In genomic region chr6:47064274-47064673, GRCh38 we compare ENCODE assay signal across 29 cellular contexts. TPM values are rescaled to one million over a fixed set of nuclear protein-coding genes. Genes with fewer than 3 reads are reported as not detected.
A peak's percentile ranks its signal among the peaks of the same experiment; 100 is the strongest.
DNase-seq lines count a peak whose midpoint lies in the region; ATAC-seq and TF ChIP-seq lines count a peak whose summit lies in the region.
"Had no signal": no experiment of that assay in that cellular context is flagged by ENCODE, and none has a peak within 500 bp of the region (broad histone marks: within the 10 kb centered on the region; RNA-seq: fewer than 3 reads in every experiment).

No MANE protein-coding gene starts in this region.

- POLR2A ChIA-PET in Caco-2 (lab: Charles Lee), result no interaction called here

- in situ Hi-C loops in G401 (cut with HindIII; ENCODE audit: low sequenced_read_pairs), result no loop called here
- in situ Hi-C loops in HAP-1 (cut with MboI; ENCODE audit: low sequenced_read_pairs), result no loop called here

- BruUV-seq in Caco-2 (replicated peaks; lab: Mats Ljungman, UMichigan), result no TSS peak

- H3K27ac Mint-ChIP-seq in Caco-2 (ENCODE audit: unreplicated experiment), result no peak overlapping the region
- H3K27ac Mint-ChIP-seq in activated CD8-positive, alpha-beta memory T cell treated with anti-CD3 and anti-CD28 coated beads, Interleukin-2, amount 10 ng/mL, durations not matched to agents 7 days and 5 days, result no peak overlapping the region
- H3K27ac Mint-ChIP-seq: activated CD8-positive, alpha-beta T cell treated with anti-CD3 and anti-CD28 coated beads, Interleukin-2, amount 10 ng/mL, durations not matched to agents 7 days and 5 days; activated naive CD4-positive, alpha-beta T cell treated with anti-CD3 and anti-CD28 coated beads, Interleukin-2, amount 50 U/mL, for 24 hours; mesothelial cell of epicardium; nephron had no signal

- no peaks in the 10 kb centered on the region for H3K9me3 Mint-ChIP-seq in Caco-2 (ENCODE audit: unreplicated experiment)
- no peaks in the 10 kb centered on the region for H3K9me3 Mint-ChIP-seq in activated CD8-positive, alpha-beta memory T cell treated with anti-CD3 and anti-CD28 coated beads, Interleukin-2, amount 10 ng/mL, durations not matched to agents 7 days and 5 days (ENCODE audit: low read depth)
- H3K9me3 Mint-ChIP-seq: activated naive CD4-positive, alpha-beta T cell treated with anti-CD3 and anti-CD28 coated beads, Interleukin-2, amount 50 U/mL, for 24 hours had no signal

- H3K9me3 ChIP-seq in Caco-2 (no peaks in the 10 kb centered on the region), HAP-1 (no peaks in the 10 kb centered on the region)
- H3K9me3 ChIP-seq: ascending aorta, esophagus squamous epithelium had no signal

- H3K36me3 Mint-ChIP-seq in Caco-2 (ENCODE audit: insufficient read depth, unreplicated experiment), result no peaks in the 10 kb centered on the region
- H3K36me3 Mint-ChIP-seq in activated CD8-positive, alpha-beta memory T cell treated with anti-CD3 and anti-CD28 coated beads, Interleukin-2, amount 10 ng/mL, durations not matched to agents 7 days and 5 days, result no peaks in the 10 kb centered on the region
- H3K36me3 Mint-ChIP-seq: activated naive CD4-positive, alpha-beta T cell treated with anti-CD3 and anti-CD28 coated beads, Interleukin-2, amount 50 U/mL, for 24 hours had no signal

- CTCF ChIA-PET in Caco-2 (lab: Charles Lee), result no interaction called here
- CTCF ChIA-PET in activated CD8-positive, alpha-beta memory T cell treated with anti-CD3 and anti-CD28 coated beads, Interleukin-2, amount 10 ng/mL, durations not matched to agents 7 days and 5 days (lab: Charles Lee), result no interaction called here

- H3K4me1 ChIP-seq in Caco-2 (no peaks in the 10 kb centered on the region), HAP-1 (no peaks in the 10 kb centered on the region)
- H3K4me1 ChIP-seq: ascending aorta had no signal

- intact Hi-C loops in Caco-2 (cut with micrococcal nuclease; ENCODE audit: unreplicated experiment), result no loop called here

- no peaks in the 10 kb centered on the region for H3K36me3 ChIP-seq in Caco-2 (ENCODE audit: control insufficient read depth, insufficient read depth, low read length)
- no peaks in the 10 kb centered on the region for H3K36me3 ChIP-seq in HAP-1 (replicated peaks)
- H3K36me3 ChIP-seq: ascending aorta, esophagus squamous epithelium had no signal

- H3K4me3 ChIP-seq in Caco-2 (ENCODE audit: low read depth, low read length), result no peak overlapping the region
- H3K4me3 ChIP-seq in HAP-1, result no peak overlapping the region
- H3K4me3 ChIP-seq: ascending aorta, esophagus squamous epithelium had no signal

- no peaks in the 10 kb centered on the region for H3K4me1 Mint-ChIP-seq in Caco-2 (ENCODE audit: low read depth, unreplicated experiment)
- no peaks in the 10 kb centered on the region for H3K4me1 Mint-ChIP-seq in activated CD8-positive, alpha-beta memory T cell treated with anti-CD3 and anti-CD28 coated beads, Interleukin-2, amount 10 ng/mL, durations not matched to agents 7 days and 5 days
- H3K4me1 Mint-ChIP-seq: activated naive CD4-positive, alpha-beta T cell treated with anti-CD3 and anti-CD28 coated beads, Interleukin-2, amount 50 U/mL, for 24 hours; nephron had no signal

- no peak overlapping the region for H3K4me3 Mint-ChIP-seq in Caco-2 (ENCODE audit: unreplicated experiment)
- H3K4me3 Mint-ChIP-seq in activated CD8-positive, alpha-beta memory T cell treated with anti-CD3 and anti-CD28 coated beads, Interleukin-2, amount 10 ng/mL, durations not matched to agents 7 days and 5 days, result no peak overlapping the region
- H3K4me3 Mint-ChIP-seq: activated CD8-positive, alpha-beta T cell treated with anti-CD3 and anti-CD28 coated beads, Interleukin-2, amount 10 ng/mL, durations not matched to agents 7 days and 5 days; activated naive CD4-positive, alpha-beta T cell treated with anti-CD3 and anti-CD28 coated beads, Interleukin-2, amount 50 U/mL, for 24 hours; mesothelial cell of epicardium; nephron had no signal

- no peak for TF ChIP-seq CTCF in Caco-2 (IDR thresholded peaks at IDR 0.05; ENCODE audit: insufficient read depth in 1 of 2, low read depth in 1 of 2, low read length in 1 of 2, severe bottlenecking in 1 of 2, unreplicated experiment in 1 of 2)

- H3K27me3 ChIP-seq in Caco-2 (replicated peaks; ENCODE audit: control insufficient read depth, insufficient read depth, low read length) (no peaks in the 10 kb centered on the region), HAP-1 (ENCODE audit: low read depth) (no peaks in the 10 kb centered on the region)
- H3K27me3 ChIP-seq: ascending aorta, esophagus squamous epithelium had no signal

- DNase-seq in Caco-2 (no peak), G401 (ENCODE audit: low spot score) (no peak), HAP-1 (ENCODE audit: low spot score in 2 of 2) (no peak)
- no peak for DNase-seq in activated CD8-positive, alpha-beta memory T cell treated with anti-CD3 and anti-CD28 coated beads, Interleukin-2, amount 10 ng/mL, durations not matched to agents 7 days and 5 days
- DNase-seq: activated CD4-positive, CD25-positive, alpha-beta regulatory T cell; activated CD8-positive, alpha-beta T cell treated with anti-CD3 and anti-CD28 coated beads, Interleukin-2, amount 10 ng/mL, durations not matched to agents 7 days and 5 days; activated T-cell treated with anti-CD3 and anti-CD28 coated beads, Interleukin-2, amount 50 U/mL, for 48 hours; cerebellar nuclear complex; esophagus squamous epithelium; KBM-7; left colon; NCI-H1694 treated with DMSO at 0.1 percent for 48 hours; NCI-H2227 treated with DMSO at 0.1 percent for 48 hours; NCI-H82; stimulated activated CD4-positive, alpha-beta T cell treated with anti-CD3 and anti-CD28 coated beads, Interleukin-2, amount 100 ng/mL, for 24 hours; stimulated activated naive CD8-positive, alpha-beta T cell treated with anti-CD3 and anti-CD28 coated beads, Interleukin-15, Interleukin-2, amounts not matched to agents 100 U/mL and 50 U/mL, for 24 hours; trophoblast cell had no signal

- no peaks in the 10 kb centered on the region for H3K27me3 Mint-ChIP-seq in Caco-2 (ENCODE audit: insufficient read depth, unreplicated experiment)
- peaks cover 3% of the 10 kb centered on the region for H3K27me3 Mint-ChIP-seq in activated CD8-positive, alpha-beta memory T cell treated with anti-CD3 and anti-CD28 coated beads, Interleukin-2, amount 10 ng/mL, durations not matched to agents 7 days and 5 days
- H3K27me3 Mint-ChIP-seq: activated naive CD4-positive, alpha-beta T cell treated with anti-CD3 and anti-CD28 coated beads, Interleukin-2, amount 50 U/mL, for 24 hours had no signal

- ATAC-seq in GM18867 (IDR thresholded peaks at IDR 0.05; ENCODE audit: unreplicated experiment) (peak; percentile 52), HG02623 (IDR thresholded peaks at IDR 0.05; ENCODE audit: unreplicated experiment) (peak; percentile 63), HG03342 (IDR thresholded peaks at IDR 0.05; ENCODE audit: unreplicated experiment) (peak; percentile 77), esophagus mucosa (peak; percentile 57)
- ATAC-seq in activated CD8-positive, alpha-beta memory T cell treated with anti-CD3 and anti-CD28 coated beads, Interleukin-2, amount 10 ng/mL, durations not matched to agents 7 days and 5 days, result no peak
- ATAC-seq: activated CD8-positive, alpha-beta T cell treated with anti-CD3 and anti-CD28 coated beads, Interleukin-2, amount 10 ng/mL, durations not matched to agents 7 days and 5 days; left colon; Panc1; stimulated activated naive CD8-positive, alpha-beta T cell treated with anti-CD3 and anti-CD28 coated beads, Interleukin-15, Interleukin-2, amounts not matched to agents 100 U/mL and 50 U/mL, for 24 hours had no signal

RNA-seq across cellular contexts. Expression of gene ADGRF1, which starts 22.1 kb away (rescaled TPM):
- total RNA-seq in esophagus mucosa, result 32.8 TPM
- total RNA-seq in Caco-2 (2022), result 0.16 and 0.52 TPM in 2 replicates
- total RNA-seq in G401 (2014; rRNA removed; shearing (Covaris generic)), result not detected in 2 replicates
- not detected for total RNA-seq in activated CD8-positive, alpha-beta memory T cell treated with anti-CD3 and anti-CD28 coated beads, Interleukin-2, amount 10 ng/mL, durations not matched to agents 7 days and 5 days
- total RNA-seq: activated CD8-positive, alpha-beta T cell treated with anti-CD3 and anti-CD28 coated beads, Interleukin-2, amount 10 ng/mL, durations not matched to agents 7 days and 5 days; ascending aorta; Daoy; posterior vena cava; SK-MEL-5 had no signal

Comparison
In these comparisons a context has a peak if more than half of its experiments do, and no peak if none do; other contexts are left out.
1. RNA of gene ADGRF1, which starts 22.1 kb away (total RNA-seq): 32.8 TPM in esophagus mucosa (single experiment); 0.16 to 0.52 TPM in Caco-2, not detected in G401 and not detected in activated CD8-positive, alpha-beta memory T cell treated with anti-CD3 and anti-CD28 coated beads, Interleukin-2, amount 10 ng/mL, durations not matched to agents 7 days and 5 days; every median in the first group is over 10 times any median in the second.